In the genomic region with DNA sequence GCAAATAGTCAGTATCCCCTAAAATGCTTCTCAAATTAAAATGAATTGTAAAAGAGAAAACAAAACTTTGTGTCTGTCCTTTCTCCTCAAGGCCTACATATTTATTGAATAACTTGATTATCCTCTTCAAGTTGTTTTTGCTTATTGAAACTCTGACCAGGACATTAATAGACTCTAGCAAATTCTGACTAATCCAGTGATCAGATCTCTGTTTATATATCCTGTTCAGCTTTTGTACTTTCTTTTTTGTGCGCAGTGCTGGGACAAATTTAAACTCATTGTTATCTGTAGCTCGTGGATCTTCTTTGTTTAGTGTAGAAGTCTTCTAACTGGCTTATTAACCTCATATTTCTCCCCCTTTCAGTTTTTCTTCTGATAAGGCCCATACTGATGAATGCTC, we compare ENCODE assay signal across 18 cellular contexts.
A peak's percentile ranks its signal among the peaks of the same experiment; 100 is the strongest.
DNase-seq lines count a peak whose midpoint lies in the region; ATAC-seq and TF ChIP-seq lines count a peak whose summit lies in the region.
"Had no signal": no experiment of that assay in that cellular context is flagged by ENCODE, and none has a peak within 500 bp of the region (broad histone marks: within the 10 kb centered on the region; RNA-seq: fewer than 3 reads in every experiment).

No MANE protein-coding gene starts in this region.

- ATAC-seq in GM18867 (IDR thresholded peaks at IDR 0.05; ENCODE audit: unreplicated experiment) (peak; percentile 30), HG03066 (IDR thresholded peaks at IDR 0.05; ENCODE audit: low read depth, unreplicated experiment) (peak; percentile 31), HG03460 (IDR thresholded peaks at IDR 0.05; ENCODE audit: unreplicated experiment) (no peak), HG03139 (IDR thresholded peaks at IDR 0.05; ENCODE audit: unreplicated experiment) (no peak), GM18858 (IDR thresholded peaks at IDR 0.05; ENCODE audit: unreplicated experiment) (no peak)
- ATAC-seq: CD8-positive, alpha-beta T cell; naive thymus-derived CD4-positive, alpha-beta T cell; psoas muscle had no signal

- no peak overlapping the region for H3K4me2 ChIP-seq in fibroblast of lung (ENCODE audit: extremely low read depth, insufficient read depth, low read length)

- H3K27me3 ChIP-seq in ACC112 (ENCODE audit: insufficient read depth, low read length), result no peaks in the 10 kb centered on the region; the same call in 1 of the 2 replicates
- H3K27me3 ChIP-seq in fibroblast of lung (ENCODE audit: control insufficient read depth, insufficient read depth, low read length), result no peaks in the 10 kb centered on the region

- TF ChIP-seq CTCF in fibroblast of lung (conservative IDR thresholded peaks at IDR 0.05 in 1 of 2, IDR thresholded peaks at IDR 0.05 in 1 of 2; ENCODE audit: low read depth in 1 of 2, low read length in 2 of 2), result no peak

- H3K4me3 ChIP-seq in ACC112 (ENCODE audit: low read depth, low read length) (no peak overlapping the region), fibroblast of lung (replicated peaks in 1 of 4; ENCODE audit: control extremely low read depth in 1 of 4, insufficient read depth in 1 of 4, low read depth in 3 of 4, low read length in 4 of 4) (no peak overlapping the region)
- H3K4me3 ChIP-seq: lung, psoas muscle had no signal

- H3K27ac ChIP-seq in ACC112 (ENCODE audit: low read depth, low read length) (no peak overlapping the region), fibroblast of lung (ENCODE audit: insufficient read depth, low read length) (no peak overlapping the region)
- H3K27ac ChIP-seq: psoas muscle had no signal

- peak in 1 of 2 donors; percentile 36 for DNase-seq in fibroblast of lung (ENCODE audit: low read depth in 2 of 2)
- DNase-seq in epidermal melanocyte (ENCODE audit: insufficient read length, low spot score), result no peak
- DNase-seq: activated CD4-positive, CD25-positive, alpha-beta regulatory T cell treated with anti-CD3 and anti-CD28 coated beads, Interleukin-2, amount 50 U/mL, for 72 hours; activated CD8-positive, alpha-beta memory T cell treated with anti-CD3 and anti-CD28 coated beads, Interleukin-2, amount 50 U/mL, for 4 hours; activated naive CD4-positive, alpha-beta T cell treated with anti-CD3 and anti-CD28 coated beads for 36 hours; CD8-positive, alpha-beta T cell; naive thymus-derived CD4-positive, alpha-beta T cell; NCI-H1436; psoas muscle; SHP77 treated with DMSO at 0.1 percent for 48 hours; T-helper 9 cell had no signal

- H3K9me3 ChIP-seq in fibroblast of lung (ENCODE audit: control insufficient read depth, insufficient read depth, low read depth, low read length), result no peaks in the 10 kb centered on the region
- H3K9me3 ChIP-seq: psoas muscle had no signal

- no peaks in the 10 kb centered on the region for H3K36me3 ChIP-seq in ACC112 (ENCODE audit: insufficient read depth, low read length)
- peaks cover 2% of the 10 kb centered on the region for H3K36me3 ChIP-seq in fibroblast of lung (ENCODE audit: control insufficient read depth, insufficient read depth, low read length)

- H3K4me1 ChIP-seq in ACC112 (ENCODE audit: control insufficient read depth, insufficient read depth, low read length, unreplicated experiment), result peaks cover 26% of the 10 kb centered on the region
- H3K4me1 ChIP-seq in fibroblast of lung (ENCODE audit: control insufficient read depth, extremely low read depth, insufficient read depth, low read length), result peaks cover 18% of the 10 kb centered on the region
- H3K4me1 ChIP-seq: psoas muscle had no signal

- H3K9ac ChIP-seq in fibroblast of lung (ENCODE audit: insufficient read depth, low read length), result no peak overlapping the region

- no peaks in the 10 kb centered on the region for H4K20me1 ChIP-seq in fibroblast of lung (ENCODE audit: control insufficient read depth, extremely low read depth, insufficient read depth, low read length)

- peak overlapping the region; percentile 10 for H2AFZ ChIP-seq in ACC112 (ENCODE audit: low read length, unreplicated experiment)
- H2AFZ ChIP-seq in fibroblast of lung (ENCODE audit: low read length), result peak overlapping the region; percentile 12

- no peaks in the 10 kb centered on the region for H3K79me2 ChIP-seq in ACC112 (ENCODE audit: control insufficient read depth, insufficient read depth, low read length, unreplicated experiment)
- no peaks in the 10 kb centered on the region for H3K79me2 ChIP-seq in fibroblast of lung (ENCODE audit: control insufficient read depth, insufficient read depth, low read length)

Comparison
In these comparisons a context has a peak if more than half of its experiments do, and no peak if none do; other contexts are left out.
1. ATAC-seq: peak in GM18867 (single experiment) and HG03066 (single experiment); none in HG03460 (single experiment), HG03139 (single experiment) and GM18858 (single experiment).